27 cellular contexts compared by ENCODE assay signal in the genomic region with DNA sequence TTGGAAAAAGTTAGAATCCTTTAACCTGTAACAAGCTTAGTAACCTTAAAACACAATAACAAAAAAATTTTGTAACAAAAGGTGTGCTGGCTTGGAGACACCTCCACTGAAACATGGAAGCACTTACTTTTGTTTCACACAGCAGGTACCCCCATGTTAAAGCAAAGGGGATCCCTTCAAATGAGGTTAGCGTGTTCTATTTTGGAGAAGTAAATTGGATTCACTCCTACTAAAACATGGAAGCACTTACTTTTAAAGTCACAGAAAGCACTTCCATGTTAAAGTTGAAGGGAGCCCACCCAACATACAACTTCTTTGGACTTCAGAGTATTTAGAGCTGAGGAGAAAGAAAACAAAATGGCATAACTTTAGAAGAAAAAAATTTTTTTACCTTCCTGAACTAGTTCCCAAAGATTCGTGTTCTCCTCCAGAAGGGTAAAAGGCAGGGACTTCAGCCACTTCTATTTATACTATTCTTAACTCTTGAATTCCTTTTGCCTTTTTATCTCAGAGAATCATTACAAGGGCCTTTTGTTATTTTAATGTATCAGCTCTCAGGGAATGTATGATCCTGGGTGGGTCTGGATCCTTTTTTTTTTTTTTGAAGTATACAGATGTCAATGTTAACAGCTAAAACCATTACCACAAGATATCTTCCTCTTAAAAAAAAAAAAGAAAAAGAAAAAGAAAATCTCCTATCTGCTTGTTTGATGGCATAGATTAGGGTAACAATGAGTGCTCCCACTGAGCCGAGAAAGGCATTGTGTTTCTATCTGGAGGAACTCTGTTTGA. TPM values are rescaled to one million over a fixed set of nuclear protein-coding genes. Genes with fewer than 3 reads are reported as not detected.
DNase-seq lines count a peak whose midpoint lies in the region; ATAC-seq, FAIRE-seq and TF ChIP-seq lines count a peak whose summit lies in the region.
"Had no signal": no experiment of that assay in that cellular context is flagged by ENCODE, and none has a peak within 500 bp of the region (broad histone marks: within the 10 kb centered on the region; RNA-seq: fewer than 3 reads in every experiment).

No MANE protein-coding gene starts in this region.

- no peak overlapping the region for H2BK20ac ChIP-seq in H1 (ENCODE audit: low read length)

- no peak for TF ChIP-seq CTCF in H1 (IDR thresholded peaks at IDR 0.05; ENCODE audit: control extremely low read depth in 1 of 3, insufficient read depth in 1 of 3, low read depth in 1 of 3, low read length in 3 of 3)
- no peak for TF ChIP-seq CTCF in GM13976 (IDR thresholded peaks at IDR 0.05; ENCODE audit: borderline replicate concordance, control extremely low read depth, extremely low read depth, insufficient read depth, missing control alignments)
- TF ChIP-seq CTCF in RWPE1 (conservative IDR thresholded peaks at IDR 0.05; ENCODE audit: low read depth), result no peak

- ATAC-seq in HG03139 (IDR thresholded peaks at IDR 0.05; ENCODE audit: unreplicated experiment), result no peak
- ATAC-seq in activated T-cell treated with anti-CD3 and anti-CD28 coated beads, Interleukin-2, amount 50 U/mL, for 4 hours, result no peak
- ATAC-seq: activated CD4-positive, CD25-positive, alpha-beta regulatory T cell treated with anti-CD3 and anti-CD28 coated beads, Interleukin-2, amount 50 U/mL, for 24 hours; activated CD8-positive, alpha-beta T cell treated with anti-CD3 and anti-CD28 coated beads, Interleukin-2, amount 10 ng/mL, durations not matched to agents 7 days and 5 days; body of pancreas; effector memory CD8-positive, alpha-beta T cell; psoas muscle; stimulated activated effector memory CD8-positive, alpha-beta T cell treated with anti-CD3 and anti-CD28 coated beads, Interleukin-12 subunit alpha, Interleukin-12 subunit beta, amount 100 ng/mL, for 72 hours had no signal

- H3K4me3 ChIP-seq in H1 (ENCODE audit: extremely low read depth in 1 of 4, insufficient read depth in 2 of 4, low read depth in 3 of 4, low read length in 4 of 4), result peak overlapping the region; percentile 75 to 100 (median 100)
- H3K4me3 ChIP-seq: body of pancreas, psoas muscle, suprapubic skin had no signal

- no peaks in the 10 kb centered on the region for H3K4me1 Mint-ChIP-seq in activated T-cell treated with anti-CD3 and anti-CD28 coated beads, Interleukin-2, amount 50 U/mL, for 4 hours (ENCODE audit: low read depth)

- H3K36me3 ChIP-seq in H1 (ENCODE audit: control insufficient read depth in 2 of 4, insufficient read depth in 4 of 4, low read length in 3 of 4), result peaks cover 9 to 39% (median 24%) of the 10 kb centered on the region in 4 experiments; a peak in 6 of 8 replicates

- H3K14ac ChIP-seq in H1 (ENCODE audit: insufficient read length), result peak overlapping the region; percentile 94

- no peak for TF ChIP-seq RAD21 in H1 (IDR thresholded peaks at IDR 0.05 in 1 of 2, conservative IDR thresholded peaks at IDR 0.05 in 1 of 2; ENCODE audit: low read depth in 2 of 2, low read length in 2 of 2)

- no peak overlapping the region for H2BK15ac ChIP-seq in H1 (ENCODE audit: low read length)

- FAIRE-seq in H1 (lab: Jason Lieb, UNC), result peak; percentile 83
- FAIRE-seq: colon, small intestine had no signal

- no peaks in the 10 kb centered on the region for H3K79me1 ChIP-seq in H1 (ENCODE audit: low read depth, low read length)

- H3K4me1 ChIP-seq in H1 (replicated peaks in 1 of 4; ENCODE audit: control insufficient read depth in 3 of 4, insufficient read depth in 4 of 4, low read length in 3 of 4), result peaks cover 0 to 10% (median 1%) of the 10 kb centered on the region in 4 experiments; a peak in 2 of 7 replicates
- H3K4me1 ChIP-seq: body of pancreas, psoas muscle, suprapubic skin had no signal

- no peak overlapping the region for H2AK5ac ChIP-seq in H1 (ENCODE audit: low read depth, low read length)

- H3K36me3 Mint-ChIP-seq in activated T-cell treated with anti-CD3 and anti-CD28 coated beads, Interleukin-2, amount 50 U/mL, for 4 hours (ENCODE audit: insufficient read depth), result peaks cover 16% of the 10 kb centered on the region

- H4K5ac ChIP-seq in H1 (ENCODE audit: insufficient read length, low read depth, low read length), result peak overlapping the region; percentile 90

- peak overlapping the region; percentile 91 to 99 (median 94) for H3K9ac ChIP-seq in H1 (replicated peaks in 1 of 4; ENCODE audit: extremely low read depth in 1 of 4, low read depth in 3 of 4, low read length in 3 of 4)

- no peak overlapping the region for H2AFZ ChIP-seq in H1 (ENCODE audit: low read length)

- no peak overlapping the region for H4K8ac ChIP-seq in H1 (ENCODE audit: extremely low read depth, insufficient read depth, low read length)

- H3K4me2 ChIP-seq in H1 (ENCODE audit: insufficient read depth in 1 of 2, low read depth in 2 of 2, low read length in 2 of 2), result peak overlapping the region; percentile 55 to 65

- H3K23me2 ChIP-seq in H1 (ENCODE audit: low read depth, low read length), result peaks cover 2% of the 10 kb centered on the region; the same call in 1 of the 2 replicates

- TF ChIP-seq EP300 in H1 (IDR thresholded peaks at IDR 0.05; ENCODE audit: borderline replicate concordance in 1 of 2, low read depth in 2 of 2, low read length in 2 of 2), result peak in 1 of 2 experiments; percentile 64; a peak in 1 of 3 replicates

- H3K27ac ChIP-seq in H1 (ENCODE audit: low read depth, low read length), result peak overlapping the region; percentile 92
- no peak overlapping the region for H3K27ac ChIP-seq in RWPE1
- H3K27ac ChIP-seq: body of pancreas, psoas muscle, suprapubic skin had no signal

- DNase-seq in EH (ENCODE audit: low read depth), result peak; percentile 57
- DNase-seq in HS-27A (ENCODE audit: low read depth), result peak; percentile 66
- peak in 1 of 2 experiments; percentile 74 for DNase-seq in H1 (ENCODE audit: low read depth in 1 of 2, low spot score in 2 of 2)
- DNase-seq in iPS-NIHi11 (ENCODE audit: low spot score), result peak; percentile 11
- DNase-seq in activated T-cell treated with anti-CD3 and anti-CD28 coated beads, Interleukin-2, amount 50 U/mL, for 4 hours, result no peak
- DNase-seq in GM13976 (ENCODE audit: low spot score), result no peak
- no peak for DNase-seq in RWPE1 (ENCODE audit: low spot score)
- DNase-seq: activated CD8-positive, alpha-beta T cell treated with anti-CD3 and anti-CD28 coated beads, Interleukin-2, amount 10 ng/mL, durations not matched to agents 7 days and 5 days; activated naive CD4-positive, alpha-beta T cell treated with anti-CD3 and anti-CD28 coated beads, Interleukin-2, amount 50 U/mL, for 16 hours; activated T-cell treated with anti-CD3 and anti-CD28 coated beads, Interleukin-2, amount 50 U/mL, for 48 hours; body of pancreas; C1 segment of cervical spinal cord; Calu3; effector memory CD8-positive, alpha-beta T cell; NCI-H187; NCI-H2227 treated with DMSO at 0.1 percent for 48 hours; NCI-H748 treated with DMSO at 0.1 percent for 48 hours; psoas muscle; small intestine; stimulated activated CD4-positive, alpha-beta T cell treated with anti-CD3 and anti-CD28 coated beads, Interleukin-2, amount 100 ng/mL, for 24 hours; T1000 had no signal

- peak overlapping the region; percentile 94 for H4K91ac ChIP-seq in H1 (replicated peaks; ENCODE audit: insufficient read length, low read length)

- 0% methylated on average over 3 of the region's 3 CpGs; no CpG with 5 or more reads in 1 of the 2 experiments for WGBS in H1 (ENCODE audit: extremely low coverage in 1 of 2, insufficient coverage in 1 of 2, insufficient read length in 1 of 2, insufficient replicate concordance in 2 of 2, low coverage in 1 of 2, low lambda C conversion rate in 2 of 2, missing lambda C conversion rate in 1 of 2), 2 experiments

- H4K20me1 ChIP-seq in H1 (replicated peaks in 1 of 2; ENCODE audit: control insufficient read depth in 1 of 2, insufficient read depth in 2 of 2, low read length in 2 of 2), result no peaks in the 10 kb centered on the region

- H3K9me3 Mint-ChIP-seq in activated T-cell treated with anti-CD3 and anti-CD28 coated beads, Interleukin-2, amount 50 U/mL, for 4 hours, result no peaks in the 10 kb centered on the region
- H3K9me3 Mint-ChIP-seq: effector memory CD8-positive, alpha-beta T cell; neural crest cell; stimulated activated effector memory CD8-positive, alpha-beta T cell treated with anti-CD3 and anti-CD28 coated beads, Interleukin-12 subunit alpha, Interleukin-12 subunit beta, amount 100 ng/mL, for 72 hours had no signal

- H3K79me2 ChIP-seq in H1 (ENCODE audit: control insufficient read depth in 1 of 2, insufficient read depth in 2 of 2, low read length in 2 of 2), result peaks cover 0 to 38% of the 10 kb centered on the region in 2 experiments; a peak in 2 of 4 replicates

- H3K4me3 Mint-ChIP-seq in activated T-cell treated with anti-CD3 and anti-CD28 coated beads, Interleukin-2, amount 50 U/mL, for 4 hours, result no peak overlapping the region
- H3K4me3 Mint-ChIP-seq: activated CD8-positive, alpha-beta T cell treated with anti-CD3 and anti-CD28 coated beads, Interleukin-2, amount 10 ng/mL, durations not matched to agents 7 days and 5 days; effector memory CD8-positive, alpha-beta T cell; neural crest cell; stimulated activated effector memory CD8-positive, alpha-beta T cell treated with anti-CD3 and anti-CD28 coated beads, Interleukin-12 subunit alpha, Interleukin-12 subunit beta, amount 100 ng/mL, for 72 hours had no signal

- no peak overlapping the region; the same call in 1 of the 2 replicates for H2BK12ac ChIP-seq in H1 (ENCODE audit: low read depth, low read length)

- in situ Hi-C loops in GM13976 (cut with MboI; ENCODE audit: low sequenced_read_pairs, unreplicated experiment), result loop anchor here (25.0 kb wide), 1 partner anchor 289 kb away; no protein-coding TSS in a partner anchor

- no peak overlapping the region for H3K23ac ChIP-seq in H1 (ENCODE audit: insufficient read length)

- TF ChIP-seq POLR2A in H1 (IDR thresholded peaks at IDR 0.05; ENCODE audit: control extremely low read depth in 1 of 2, low read depth in 2 of 2, low read length in 2 of 2), result peak; percentile 95 to 98

- POLR2A ChIA-PET in H1 (lab: Charles Lee; ENCODE audit: partially characterized antibody), result interaction anchor here (0.6 to 9.8 kb wide), 37 partner anchors 9 to 288 kb away, joined by 3 to 612 read pairs (median 7); a partner anchor contains a TSS
- POLR2A ChIA-PET in RWPE1 (lab: Yijun Ruan, JAX; ENCODE audit: low non-redundant PET), result no interaction called here

- H3K27me3 Mint-ChIP-seq in activated T-cell treated with anti-CD3 and anti-CD28 coated beads, Interleukin-2, amount 50 U/mL, for 4 hours (ENCODE audit: low read depth), result no peaks in the 10 kb centered on the region
- H3K27me3 Mint-ChIP-seq: effector memory CD8-positive, alpha-beta T cell had no signal

- H3K27me3 ChIP-seq in H1 (replicated peaks in 1 of 4; ENCODE audit: control insufficient read depth in 3 of 4, extremely low read depth in 1 of 4, insufficient read depth in 3 of 4, low read length in 3 of 4), result no peaks in the 10 kb centered on the region
- H3K27me3 ChIP-seq: body of pancreas, suprapubic skin had no signal

- H3K4ac ChIP-seq in H1 (replicated peaks; ENCODE audit: insufficient read length, low read depth, low read length), result peak overlapping the region; percentile 89

- CTCF ChIA-PET in H1 (lab: Charles Lee; ENCODE audit: partially characterized antibody), result interaction anchor here (0.5 to 3.8 kb wide), 12 partner anchors 14 to 433 kb away, joined by 3 to 17 read pairs (median 4); no protein-coding TSS in a partner anchor
- CTCF ChIA-PET in RWPE1 (lab: Yijun Ruan, JAX), result no interaction called here

- peak overlapping the region; percentile 96 for H3K56ac ChIP-seq in H1 (replicated peaks; ENCODE audit: insufficient read length, low read depth, low read length)

- H3K9me3 ChIP-seq in H1 (ENCODE audit: insufficient read depth in 2 of 2, low read depth in 1 of 2, low read length in 1 of 2), result no peaks in the 10 kb centered on the region
- H3K9me3 ChIP-seq: body of pancreas, psoas muscle, suprapubic skin had no signal

- H2BK120ac ChIP-seq in H1 (replicated peaks; ENCODE audit: low read depth, low read length), result peak overlapping the region; percentile 7

- H3K18ac ChIP-seq in H1 (ENCODE audit: extremely low read depth, low read length), result peak overlapping the region; percentile 42; the same call in 1 of the 2 replicates

- H2BK5ac ChIP-seq in H1 (ENCODE audit: low read depth, low read length), result peak overlapping the region; percentile 85

RNA-seq across cellular contexts. Expression of a gene that starts 11.5 kb away (rescaled TPM):
- total RNA-seq in H1 (2021; fragmentation: NEBNext Ultra II Directional; extraction: Animal tissue kit (Norgen Biotek cat#: 25700)), result 38.3 and 40.1 TPM in 2 replicates
- polyA plus RNA-seq in H1 (2011; rRNA removed), result 4.1 and 9.3 TPM in 2 replicates
- 20.7 TPM for polyA plus RNA-seq in H1 (2011; cell fraction: cytosol; rRNA removed)
- 2.8 TPM for polyA plus RNA-seq in H1 (2011; cell fraction: nucleus; rRNA removed)
- polyA plus RNA-seq in H1 (2012, experiment 1 of 2), result 35.0 to 61.3 TPM (median 43.5 TPM) in 4 replicates
- 22.6 TPM for polyA plus RNA-seq in H1 (2012, experiment 2 of 2)
- polyA plus RNA-seq in H1 (2013, experiment 1 of 2), result 64.4 TPM
- 58.7 TPM for polyA plus RNA-seq in H1 (2013, experiment 2 of 2)
- polyA minus RNA-seq in H1 (2011; rRNA and poly(A)+ RNA removed), result 2.6 and 5.8 TPM in 2 replicates
- polyA minus RNA-seq in H1 (2011; cell fraction: cytosol; rRNA and poly(A)+ RNA removed), result 11.7 TPM
- 14.7 TPM for polyA minus RNA-seq in H1 (2011; cell fraction: nucleus; rRNA and poly(A)+ RNA removed)
- total RNA-seq in activated T-cell treated with anti-CD3 and anti-CD28 coated beads, Interleukin-2, amount 50 U/mL, for 4 hours, result 10 to 100 TPM; 26.6 to 38.2 (median 35.4) TPM

RNA-seq across cellular contexts. Expression of a gene that starts 11.8 kb away (rescaled TPM):
- total RNA-seq in H1 (2021; fragmentation: NEBNext Ultra II Directional; extraction: Animal tissue kit (Norgen Biotek cat#: 25700)), result 43.7 and 44.6 TPM in 2 replicates
- 7.7 and 12.0 TPM in 2 replicates for polyA plus RNA-seq in H1 (2011; rRNA removed)
- 22.7 TPM for polyA plus RNA-seq in H1 (2011; cell fraction: cytosol; rRNA removed)
- 12.5 TPM for polyA plus RNA-seq in H1 (2011; cell fraction: nucleus; rRNA removed)
- polyA plus RNA-seq in H1 (2012, experiment 1 of 2), result 17.1 to 32.9 TPM (median 21.1 TPM) in 4 replicates
- polyA plus RNA-seq in H1 (2012, experiment 2 of 2), result 1.4 TPM
- 25.4 TPM for polyA plus RNA-seq in H1 (2013, experiment 1 of 2)
- polyA plus RNA-seq in H1 (2013, experiment 2 of 2), result 22.5 TPM
- polyA minus RNA-seq in H1 (2011; rRNA and poly(A)+ RNA removed), result 13.9 and 21.8 TPM in 2 replicates
- polyA minus RNA-seq in H1 (2011; cell fraction: cytosol; rRNA and poly(A)+ RNA removed), result 20.0 TPM
- 50.5 TPM for polyA minus RNA-seq in H1 (2011; cell fraction: nucleus; rRNA and poly(A)+ RNA removed)
- 10 to 100 TPM; 16.8 to 19.7 (median 18.0) TPM for total RNA-seq in activated T-cell treated with anti-CD3 and anti-CD28 coated beads, Interleukin-2, amount 50 U/mL, for 4 hours

Comparison
In these comparisons a context has a peak if more than half of its experiments do, and no peak if none do; other contexts are left out.
1. DNase-seq: peak in EH (single experiment), HS-27A (single experiment) and iPS-NIHi11 (single experiment); none in activated T-cell treated with anti-CD3 and anti-CD28 coated beads, Interleukin-2, amount 50 U/mL, for 4 hours (single experiment), GM13976 (single experiment) and RWPE1 (single experiment).